Comparison of ENCODE assay signal across 19 cellular contexts in the genomic region with DNA sequence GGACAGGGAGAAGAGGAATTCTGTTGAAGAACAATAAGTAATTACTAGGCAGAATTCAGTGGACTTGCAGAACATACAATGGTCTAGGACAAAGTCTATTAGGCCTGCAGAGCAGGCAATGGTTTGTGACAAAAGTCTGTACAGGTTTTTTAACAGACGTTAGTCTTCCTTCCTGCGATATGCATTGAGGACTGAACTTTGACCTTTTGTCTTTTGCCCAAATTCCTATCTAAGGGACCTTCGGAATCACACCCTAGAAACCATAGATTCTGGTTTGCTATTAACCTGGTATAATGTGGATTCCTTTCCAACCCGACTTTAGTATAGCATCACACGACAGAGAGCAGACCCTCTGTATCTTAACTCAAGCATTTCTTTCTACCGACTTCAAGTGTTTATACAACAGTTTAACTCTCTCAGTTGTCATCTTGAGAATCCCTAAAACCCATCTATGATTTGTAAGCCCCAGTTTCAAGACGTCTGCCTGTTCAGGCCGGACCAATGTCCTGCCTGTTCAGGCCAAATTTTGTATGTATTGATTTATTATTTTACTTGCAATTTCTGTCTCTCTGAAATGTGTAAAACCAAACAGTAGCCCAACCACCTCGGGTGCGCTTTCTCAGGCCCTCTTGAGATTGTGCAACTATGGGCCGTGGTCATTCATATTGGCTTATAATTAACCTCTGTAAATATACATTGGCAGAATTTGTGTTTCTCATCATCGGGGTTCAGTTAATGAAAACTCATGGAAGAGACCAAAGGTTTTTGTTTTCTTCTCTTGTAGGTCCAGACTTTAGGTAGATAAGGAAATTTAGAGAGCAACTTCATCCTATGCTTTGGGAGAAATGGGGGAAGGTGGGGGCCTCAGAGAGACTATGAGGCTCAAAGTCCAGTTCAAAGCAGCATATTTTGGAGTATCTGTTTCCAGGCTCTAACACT.
DNase-seq lines count a peak whose midpoint lies in the region; ATAC-seq, FAIRE-seq and TF ChIP-seq lines count a peak whose summit lies in the region.
"Had no signal": no experiment of that assay in that cellular context is flagged by ENCODE, and none has a peak within 500 bp of the region (broad histone marks: within the 10 kb centered on the region; RNA-seq: fewer than 3 reads in every experiment).

No MANE protein-coding gene starts in this region.

- intact Hi-C loops in HepG2 (cut with micrococcal nuclease; ENCODE audit: unreplicated experiment) (loop anchor here (5.0 kb wide), 1 partner anchor 150 kb away; no protein-coding TSS in a partner anchor), pancreas (cut with DNase I) (no loop called here)

- peak overlapping the region in 2 of 3 experiments; percentile 38 to 49; a peak in 4 of 6 replicates for H3K4me3 ChIP-seq in HepG2 (replicated peaks in 1 of 3; ENCODE audit: insufficient read depth in 1 of 3, low read depth in 2 of 3, low read length in 3 of 3)
- no peak overlapping the region for H3K4me3 ChIP-seq in pancreas
- H3K4me3 ChIP-seq: SJSA1 had no signal

- TF ChIP-seq POLR2A in HepG2 (IDR thresholded peaks at IDR 0.05; ENCODE audit: insufficient read depth in 1 of 2, low read depth in 2 of 2, low read length in 2 of 2) = no peak

- DNase-seq in DMS53 (lab: John Stamatoyannopoulos, UW) (peak; percentile 15), DMS53 treated with DMSO at 0.1 percent for 48 hours (lab: John Stamatoyannopoulos, UW; ENCODE audit: unreplicated experiment) (no peak), HepG2 (ENCODE audit: low spot score) (peak; percentile 76), pancreas (peak in 4 of 6 donors; percentile 12 to 45 (median 36)), NCI-H2029 (lab: John Stamatoyannopoulos, UW) (no peak), occipital lobe (lab: John Stamatoyannopoulos, UW) (no peak), DMS153 treated with DMSO at 0.1 percent for 48 hours (lab: John Stamatoyannopoulos, UW; ENCODE audit: unreplicated experiment) (no peak)
- DNase-seq: COR-L47, DMS79, HFFc6, IMR-90, Karpas-422, NCI-H1417 treated with DMSO at 0.1 percent for 48 hours, NCI-H187 treated with DMSO at 0.1 percent for 48 hours, NCI-H526 treated with DMSO at 0.1 percent for 48 hours had no signal

- POLR2A ChIA-PET in HepG2 (lab: Yijun Ruan, JAX) = interaction anchor here (1.0 to 1.2 kb wide), 3 partner anchors 83 to 151 kb away, joined by 3 to 5 read pairs (median 3); no protein-coding TSS in a partner anchor

- no peak for FAIRE-seq in HepG2 (lab: Jason Lieb, UNC)
- FAIRE-seq in pancreas (lab: Jason Lieb, UNC) = no peak

- TF ChIP-seq RAD21 in HepG2 (CRISPR knock-in tag; IDR thresholded peaks at IDR 0.05) = no peak

- H3K27me3 ChIP-seq in HepG2 (ENCODE audit: control insufficient read depth in 1 of 2, insufficient read depth in 2 of 2, low read length in 2 of 2) (no peaks in the 10 kb centered on the region), pancreas (no peaks in the 10 kb centered on the region)
- H3K27me3 ChIP-seq: SJSA1 had no signal

- H2AFZ ChIP-seq in HepG2 (ENCODE audit: low read length) = no peak overlapping the region

- no TSS peak for BruUV-seq in HepG2 (replicated peaks; lab: Mats Ljungman, UMichigan)

- H3K9ac ChIP-seq in HepG2 (ENCODE audit: insufficient read depth, low read depth, low read length) = peak overlapping the region; percentile 58

- ATAC-seq in HepG2 (peak; percentile 83), pancreas (peak; percentile 79 to 88 (median 82)), GM21447 (IDR thresholded peaks at IDR 0.05; ENCODE audit: unreplicated experiment) (no peak)
- ATAC-seq: Panc1 had no signal

- peak overlapping the region; percentile 69 for H3K4me2 ChIP-seq in HepG2 (ENCODE audit: low read depth, low read length)

- TF ChIP-seq EP300 in HepG2 (IDR thresholded peaks at IDR 0.05; ENCODE audit: low read depth in 2 of 2, low read length in 2 of 2) (peak in 1 of 2 experiments; percentile 88; a peak in 2 of 4 replicates), HepG2 (CRISPR knock-in tag; IDR thresholded peaks at IDR 0.05; ENCODE audit: borderline replicate concordance) (no peak)

- H3K79me2 ChIP-seq in HepG2 (ENCODE audit: insufficient read depth, low read length) = no peaks in the 10 kb centered on the region

- CTCF ChIA-PET in HepG2 (lab: Yijun Ruan, JAX; ENCODE audit: low intra/inter-chr PET ratio, low total read pairs) = no interaction called here

- peak overlapping the region; percentile 79 for H3K27ac ChIP-seq in HepG2 (ENCODE audit: extremely low read length, insufficient read depth, low read length)
- peak overlapping the region in 3 of 4 donors; percentile 43 to 47 (median 46) for H3K27ac ChIP-seq in pancreas
- H3K27ac ChIP-seq: 22Rv1, SJSA1 had no signal

- TF ChIP-seq CTCF in HepG2 (CRISPR knock-in tag; IDR thresholded peaks at IDR 0.05) = no peak
- TF ChIP-seq CTCF in pancreas (IDR thresholded peaks at IDR 0.05) = no peak

- no peaks in the 10 kb centered on the region for H3K36me3 ChIP-seq in HepG2 (replicated peaks in 1 of 2; ENCODE audit: control insufficient read depth in 1 of 2, insufficient read depth in 2 of 2, low read length in 2 of 2)
- no peaks in the 10 kb centered on the region for H3K36me3 ChIP-seq in pancreas
- H3K36me3 ChIP-seq: SJSA1 had no signal

- in situ Hi-C loops in HepG2 (cut with HindIII; ENCODE audit: extremely low pct_ligation_motif_present, low pct_unique_long_range_greater_than_20kb) = no loop called here

- H4K20me1 ChIP-seq in HepG2 (ENCODE audit: insufficient read depth, low read length) = no peaks in the 10 kb centered on the region

- H3K9me3 ChIP-seq in HepG2 (ENCODE audit: low read length) (no peaks in the 10 kb centered on the region), pancreas (no peaks in the 10 kb centered on the region)
- H3K9me3 ChIP-seq: SJSA1 had no signal

- WGBS in HepG2 (ENCODE audit: low lambda C conversion rate) = 1% methylated on average over 12 of the region's 12 CpGs
- WGBS in pancreas, 2 donors = 12 to 18% methylated on average over 12 of the region's 12 CpGs

- H3K4me1 ChIP-seq in HepG2 (ENCODE audit: insufficient read depth, low read length) (peaks cover 66% of the 10 kb centered on the region), pancreas (peaks cover 8 to 20% (median 18%) of the 10 kb centered on the region in 3 donors)

TF ChIP-seq in HepG2, 621 proteins besides CTCF, POLR2A, EP300 and RAD21 (continues in another document):
- TF ChIP-seq ZNF546 (CRISPR knock-in tag; conservative IDR thresholded peaks at IDR 0.05) (no peak), KDM1A (CRISPR knock-in tag; IDR thresholded peaks at IDR 0.05) (no peak), ZBTB8A (CRISPR knock-in tag; IDR thresholded peaks at IDR 0.05; ENCODE audit: borderline replicate concordance, low read depth) (no peak), RAD51 (IDR thresholded peaks at IDR 0.05; ENCODE audit: borderline replicate concordance) (no peak), NCOA2 (CRISPR knock-in tag; IDR thresholded peaks at IDR 0.05) (peak; percentile 83)
- TF ChIP-seq, protein P1, sequence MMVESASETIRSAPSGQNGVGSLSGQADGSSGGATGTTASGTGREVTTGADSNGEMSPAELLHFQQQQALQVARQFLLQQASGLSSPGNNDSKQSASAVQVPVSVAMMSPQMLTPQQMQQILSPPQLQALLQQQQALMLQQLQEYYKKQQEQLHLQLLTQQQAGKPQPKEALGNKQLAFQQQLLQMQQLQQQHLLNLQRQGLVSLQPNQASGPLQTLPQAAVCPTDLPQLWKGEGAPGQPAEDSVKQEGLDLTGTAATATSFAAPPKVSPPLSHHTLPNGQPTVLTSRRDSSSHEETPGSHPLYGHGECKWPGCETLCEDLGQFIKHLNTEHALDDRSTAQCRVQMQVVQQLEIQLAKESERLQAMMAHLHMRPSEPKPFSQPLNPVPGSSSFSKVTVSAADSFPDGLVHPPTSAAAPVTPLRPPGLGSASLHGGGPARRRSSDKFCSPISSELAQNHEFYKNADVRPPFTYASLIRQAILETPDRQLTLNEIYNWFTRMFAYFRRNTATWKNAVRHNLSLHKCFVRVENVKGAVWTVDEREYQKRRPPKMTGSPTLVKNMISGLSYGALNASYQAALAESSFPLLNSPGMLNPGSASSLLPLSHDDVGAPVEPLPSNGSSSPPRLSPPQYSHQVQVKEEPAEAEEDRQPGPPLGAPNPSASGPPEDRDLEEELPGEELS (CRISPR knock-in tag; IDR thresholded peaks at IDR 0.05) = peak; percentile 67; the same call in 1 of the 2 replicates
- TF ChIP-seq, protein P2, sequence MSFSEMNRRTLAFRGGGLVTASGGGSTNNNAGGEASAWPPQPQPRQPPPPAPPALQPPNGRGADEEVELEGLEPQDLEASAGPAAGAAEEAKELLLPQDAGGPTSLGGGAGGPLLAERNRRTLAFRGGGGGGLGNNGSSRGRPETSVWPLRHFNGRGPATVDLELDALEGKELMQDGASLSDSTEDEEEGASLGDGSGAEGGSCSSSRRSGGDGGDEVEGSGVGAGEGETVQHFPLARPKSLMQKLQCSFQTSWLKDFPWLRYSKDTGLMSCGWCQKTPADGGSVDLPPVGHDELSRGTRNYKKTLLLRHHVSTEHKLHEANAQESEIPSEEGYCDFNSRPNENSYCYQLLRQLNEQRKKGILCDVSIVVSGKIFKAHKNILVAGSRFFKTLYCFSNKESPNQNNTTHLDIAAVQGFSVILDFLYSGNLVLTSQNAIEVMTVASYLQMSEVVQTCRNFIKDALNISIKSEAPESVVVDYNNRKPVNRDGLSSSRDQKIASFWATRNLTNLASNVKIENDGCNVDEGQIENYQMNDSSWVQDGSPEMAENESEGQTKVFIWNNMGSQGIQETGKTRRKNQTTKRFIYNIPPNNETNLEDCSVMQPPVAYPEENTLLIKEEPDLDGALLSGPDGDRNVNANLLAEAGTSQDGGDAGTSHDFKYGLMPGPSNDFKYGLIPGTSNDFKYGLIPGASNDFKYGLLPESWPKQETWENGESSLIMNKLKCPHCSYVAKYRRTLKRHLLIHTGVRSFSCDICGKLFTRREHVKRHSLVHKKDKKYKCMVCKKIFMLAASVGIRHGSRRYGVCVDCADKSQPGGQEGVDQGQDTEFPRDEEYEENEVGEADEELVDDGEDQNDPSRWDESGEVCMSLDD (CRISPR knock-in tag; IDR thresholded peaks at IDR 0.05; ENCODE audit: borderline replicate concordance) = peak; percentile 87

Comparison
In these comparisons a context has a peak if more than half of its experiments do, and no peak if none do; other contexts are left out.
1. DNase-seq: peak in DMS53 (single experiment), HepG2 (single experiment) and pancreas (4 of 6); none in DMS53 treated with DMSO at 0.1 percent for 48 hours (single experiment), NCI-H2029 (single experiment), occipital lobe (single experiment) and DMS153 treated with DMSO at 0.1 percent for 48 hours (single experiment).
2. H3K4me3 ChIP-seq: peak in HepG2 (2 of 3); none in pancreas (0 of 4).